In genomic region chr3:126986001-126986400, GRCh38 we compare ENCODE assay signal across 11 cellular contexts. TPM values are rescaled to one million over a fixed set of nuclear protein-coding genes. Genes with fewer than 3 reads are reported as not detected.
DNase-seq lines count a peak whose midpoint lies in the region; TF ChIP-seq lines count a peak whose summit lies in the region.
"Had no signal": no experiment of that assay in that cellular context is flagged by ENCODE, and none has a peak within 500 bp of the region (broad histone marks: within the 10 kb centered on the region; RNA-seq: fewer than 3 reads in every experiment).

No MANE protein-coding gene starts in this region.

- H3K4me3 ChIP-seq in cardiac fibroblast (replicated peaks in 1 of 2; ENCODE audit: low read depth in 2 of 2, low read length in 2 of 2) (no peak overlapping the region), tibial artery (no peak overlapping the region)
- H3K4me3 ChIP-seq: left lung, skin epidermis had no signal

- H3K27ac ChIP-seq in tibial artery: peak overlapping the region in 1 of 2 donors; percentile 76
- H3K27ac ChIP-seq: left lung had no signal

- CTCF ChIA-PET in activated naive CD4-positive, alpha-beta T cell treated with anti-CD3 and anti-CD28 coated beads for 36 hours (lab: Charles Lee): no interaction called here

- H3K36me3 ChIP-seq in tibial artery: peaks cover 19 to 30% (median 22%) of the 10 kb centered on the region in 3 donors

- peaks cover 18% of the 10 kb centered on the region for H3K4me1 Mint-ChIP-seq in progenitor cell of endocrine pancreas (ENCODE audit: low read depth)
- H3K4me1 Mint-ChIP-seq in activated naive CD4-positive, alpha-beta T cell treated with anti-CD3 and anti-CD28 coated beads for 36 hours (ENCODE audit: low read depth): peaks cover 12% of the 10 kb centered on the region

- no peak overlapping the region for H3K4me3 Mint-ChIP-seq in progenitor cell of endocrine pancreas (ENCODE audit: low read depth)
- no peak overlapping the region for H3K4me3 Mint-ChIP-seq in activated naive CD4-positive, alpha-beta T cell treated with anti-CD3 and anti-CD28 coated beads for 36 hours
- H3K4me3 Mint-ChIP-seq: activated CD4-positive, alpha-beta T cell treated with anti-CD3 and anti-CD28 coated beads, Interleukin-2, amount 10 ng/mL, durations not matched to agents 7 days and 5 days had no signal

- no peaks in the 10 kb centered on the region for H3K27me3 ChIP-seq in tibial artery

- peaks cover 9% of the 10 kb centered on the region for H3K27me3 Mint-ChIP-seq in progenitor cell of endocrine pancreas
- H3K27me3 Mint-ChIP-seq in activated naive CD4-positive, alpha-beta T cell treated with anti-CD3 and anti-CD28 coated beads for 36 hours (ENCODE audit: low read depth): no peaks in the 10 kb centered on the region

- no peaks in the 10 kb centered on the region for H3K9me3 Mint-ChIP-seq in progenitor cell of endocrine pancreas (ENCODE audit: low read depth)
- H3K9me3 Mint-ChIP-seq in activated naive CD4-positive, alpha-beta T cell treated with anti-CD3 and anti-CD28 coated beads for 36 hours: no peaks in the 10 kb centered on the region
- H3K9me3 Mint-ChIP-seq: activated CD4-positive, alpha-beta T cell treated with anti-CD3 and anti-CD28 coated beads, Interleukin-2, amount 10 ng/mL, durations not matched to agents 7 days and 5 days had no signal

- H3K27ac Mint-ChIP-seq in progenitor cell of endocrine pancreas: peak overlapping the region; percentile 49
- no peak overlapping the region for H3K27ac Mint-ChIP-seq in activated naive CD4-positive, alpha-beta T cell treated with anti-CD3 and anti-CD28 coated beads for 36 hours
- H3K27ac Mint-ChIP-seq: activated CD4-positive, alpha-beta T cell treated with anti-CD3 and anti-CD28 coated beads, Interleukin-2, amount 10 ng/mL, durations not matched to agents 7 days and 5 days had no signal

- peaks cover 0 to 59% (median 42%) of the 10 kb centered on the region in 4 donors for H3K4me1 ChIP-seq in tibial artery

- DNase-seq in HUDEP-2 (lab: John Stamatoyannopoulos, UW; ENCODE audit: unreplicated experiment in 76 of 76) (peak in 73 of 76 experiments; percentile 11 to 85 (median 56)), NCI-H748 (lab: John Stamatoyannopoulos, UW; ENCODE audit: unreplicated experiment) (peak; percentile 63), cardiac fibroblast (ENCODE audit: low read depth in 2 of 2) (peak; percentile 30), progenitor cell of endocrine pancreas (ENCODE audit: low spot score, unreplicated experiment) (no peak), tibial artery (no peak), AG08395 (ENCODE audit: low spot score) (no peak)
- no peak for DNase-seq in activated naive CD4-positive, alpha-beta T cell treated with anti-CD3 and anti-CD28 coated beads for 36 hours
- DNase-seq: activated CD4-positive, alpha-beta T cell treated with anti-CD3 and anti-CD28 coated beads, Interleukin-2, amount 10 ng/mL, durations not matched to agents 7 days and 5 days; NCI-H1694 had no signal

- H3K9me3 ChIP-seq in tibial artery: no peaks in the 10 kb centered on the region
- H3K9me3 ChIP-seq: left lung had no signal

- peaks cover 5% of the 10 kb centered on the region for H3K36me3 Mint-ChIP-seq in progenitor cell of endocrine pancreas (ENCODE audit: insufficient read depth)
- no peaks in the 10 kb centered on the region for H3K36me3 Mint-ChIP-seq in activated naive CD4-positive, alpha-beta T cell treated with anti-CD3 and anti-CD28 coated beads for 36 hours (ENCODE audit: low read depth)

- intact Hi-C loops in tibial artery (cut with DNase I; ENCODE audit: low total_unique reads): loop anchor here (10.0 kb wide), 2 partner anchors 231 to 281 kb away; partner anchors contain the start of gene CHCHD6
- intact Hi-C loops in activated naive CD4-positive, alpha-beta T cell treated with anti-CD3 and anti-CD28 coated beads for 36 hours (cut with micrococcal nuclease): loop anchor here (10.0 kb wide), 1 partner anchor 631 kb away; the partner anchor contains the start of gene KLF15

- no peak for TF ChIP-seq CTCF in cardiac fibroblast (IDR thresholded peaks at IDR 0.05; ENCODE audit: low read depth, low read length)
- no peak for TF ChIP-seq CTCF in progenitor cell of endocrine pancreas (IDR thresholded peaks at IDR 0.05; ENCODE audit: unreplicated experiment)
- TF ChIP-seq CTCF in tibial artery (IDR thresholded peaks at IDR 0.05): no peak

RNA-seq across cellular contexts. Expression of gene PLXNA1, which starts 3.1 kb away (rescaled TPM):
- total RNA-seq in progenitor cell of endocrine pancreas: 104 and 107 TPM in 2 replicates
- 1 to 10 TPM; 5.0 to 5.8 TPM for total RNA-seq in activated naive CD4-positive, alpha-beta T cell treated with anti-CD3 and anti-CD28 coated beads for 36 hours

Comparison
In these comparisons a context has a peak if more than half of its experiments do, and no peak if none do; other contexts are left out.
1. DNase-seq: peak in HUDEP-2 (73 of 76), NCI-H748 (single experiment) and cardiac fibroblast (2 of 2); none in progenitor cell of endocrine pancreas (single experiment), tibial artery (0 of 2), activated naive CD4-positive, alpha-beta T cell treated with anti-CD3 and anti-CD28 coated beads for 36 hours (single experiment) and AG08395 (single experiment).
2. RNA of gene PLXNA1, which starts 3.1 kb away (total RNA-seq): 104 to 107 TPM in progenitor cell of endocrine pancreas; 5.0 to 5.8 TPM in activated naive CD4-positive, alpha-beta T cell treated with anti-CD3 and anti-CD28 coated beads for 36 hours; every median in the first group is over 10 times any median in the second.